Comparison of ENCODE assay signal across 9 cellular contexts in the genomic region with DNA sequence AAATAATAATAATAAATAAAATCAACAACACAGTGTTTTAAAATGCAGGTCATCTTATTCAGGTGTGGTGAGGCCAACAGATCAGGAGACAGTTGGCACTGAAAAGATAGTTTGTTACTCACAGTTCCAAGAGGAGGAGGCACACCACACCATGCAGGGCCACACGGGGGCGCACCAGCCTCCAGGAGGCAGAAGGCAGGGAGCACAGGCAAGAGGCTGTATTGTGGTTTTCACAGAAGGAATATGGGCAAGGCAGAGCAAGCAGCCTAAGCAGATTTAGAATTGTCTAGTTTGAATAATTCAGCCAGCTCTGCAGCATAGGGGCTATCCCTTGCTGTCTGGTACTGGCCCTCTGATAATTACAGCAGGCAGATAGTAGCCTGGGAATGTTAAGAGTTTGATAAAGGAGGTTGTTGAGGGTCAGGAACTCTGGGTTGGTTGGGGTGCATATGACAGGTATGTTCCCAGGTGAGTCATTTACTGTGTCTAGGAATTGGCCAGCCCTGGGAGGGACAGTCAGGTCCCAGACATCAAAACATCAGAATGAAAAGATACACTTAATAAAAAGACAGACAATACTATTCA. TPM values are rescaled to one million over a fixed set of nuclear protein-coding genes. Genes with fewer than 3 reads are reported as not detected.
DNase-seq lines count a peak whose midpoint lies in the region; ATAC-seq, FAIRE-seq and TF ChIP-seq lines count a peak whose summit lies in the region.
"Had no signal": no experiment of that assay in that cellular context is flagged by ENCODE, and none has a peak within 500 bp of the region (broad histone marks: within the 10 kb centered on the region; RNA-seq: fewer than 3 reads in every experiment).

No MANE protein-coding gene starts in this region.

- H3K36me3 Mint-ChIP-seq in MCF 10A (ENCODE audit: insufficient read depth, unreplicated experiment) (no peaks in the 10 kb centered on the region), T-helper 17 cell (ENCODE audit: low read depth) (peaks cover 3% of the 10 kb centered on the region)
- no peaks in the 10 kb centered on the region for H3K36me3 Mint-ChIP-seq in activated T-cell treated with anti-CD3 and anti-CD28 coated beads, Interleukin-2, amount 50 U/mL, for 72 hours (ENCODE audit: insufficient read depth in 2 of 2)

- ATAC-seq in activated T-cell treated with anti-CD3 and anti-CD28 coated beads, Interleukin-2, amount 50 U/mL, for 72 hours (replicated peaks in 1 of 2), result peak in 1 of 2 donors; percentile 52
- no peak for ATAC-seq in T-helper 17 cell

- H3K9me3 Mint-ChIP-seq in MCF 10A (ENCODE audit: unreplicated experiment), result no peaks in the 10 kb centered on the region
- no peaks in the 10 kb centered on the region for H3K9me3 Mint-ChIP-seq in activated T-cell treated with anti-CD3 and anti-CD28 coated beads, Interleukin-2, amount 50 U/mL, for 72 hours

- H3K4me3 Mint-ChIP-seq in MCF 10A (ENCODE audit: unreplicated experiment) (no peak overlapping the region), T-helper 17 cell (no peak overlapping the region)
- H3K4me3 Mint-ChIP-seq in activated T-cell treated with anti-CD3 and anti-CD28 coated beads, Interleukin-2, amount 50 U/mL, for 72 hours, result no peak overlapping the region

- no peaks in the 10 kb centered on the region for H3K36me3 ChIP-seq in breast epithelium

- intact Hi-C loops in MCF 10A (cut with micrococcal nuclease), result loop anchor here (1.0 to 5.0 kb wide), 4 partner anchors 30 to 307 kb away; no protein-coding TSS in a partner anchor
- intact Hi-C loops in breast epithelium (cut with DNase I; ENCODE audit: low total_unique reads), result no loop called here

- H3K27ac Mint-ChIP-seq in MCF 10A (ENCODE audit: low read depth, unreplicated experiment), result no peak overlapping the region
- H3K27ac Mint-ChIP-seq in activated T-cell treated with anti-CD3 and anti-CD28 coated beads, Interleukin-2, amount 50 U/mL, for 72 hours, result no peak overlapping the region
- no peak overlapping the region for H3K27ac Mint-ChIP-seq in T-helper 17 cell

- POLR2A ChIA-PET in MCF 10A (lab: Yijun Ruan, JAX), result interaction anchor here (0.6 kb wide), 1 partner anchor 11 kb away, joined by 3 read pairs; no protein-coding TSS in a partner anchor

- H3K4me1 Mint-ChIP-seq in MCF 10A (ENCODE audit: insufficient read depth, unreplicated experiment) (no peaks in the 10 kb centered on the region), T-helper 17 cell (no peaks in the 10 kb centered on the region)
- no peaks in the 10 kb centered on the region for H3K4me1 Mint-ChIP-seq in activated T-cell treated with anti-CD3 and anti-CD28 coated beads, Interleukin-2, amount 50 U/mL, for 72 hours (ENCODE audit: low read depth)

- H3K4me3 ChIP-seq in breast epithelium, result no peak overlapping the region
- H3K4me3 ChIP-seq in coronary artery, result no peak overlapping the region

- H3K27ac ChIP-seq in breast epithelium (no peak overlapping the region), coronary artery (no peak overlapping the region)

- TF ChIP-seq POLR2A in breast epithelium (IDR thresholded peaks at IDR 0.05), result no peak

- H3K27me3 ChIP-seq in breast epithelium, result no peaks in the 10 kb centered on the region

- CTCF ChIA-PET in MCF 10A (lab: Yijun Ruan, JAX), result interaction anchor here (0.6 to 0.8 kb wide), 6 partner anchors 238 to 526 kb away, joined by 3 to 4 read pairs (median 3); no protein-coding TSS in a partner anchor

- no TSS peak for BruUV-seq in MCF 10A (replicated peaks; lab: Mats Ljungman, UMichigan)

- H3K27me3 Mint-ChIP-seq in MCF 10A (ENCODE audit: insufficient read depth, unreplicated experiment) (peaks cover 18% of the 10 kb centered on the region), T-helper 17 cell (peaks cover 30% of the 10 kb centered on the region)
- peaks cover 18% of the 10 kb centered on the region for H3K27me3 Mint-ChIP-seq in activated T-cell treated with anti-CD3 and anti-CD28 coated beads, Interleukin-2, amount 50 U/mL, for 72 hours (ENCODE audit: low read depth)

- no peaks in the 10 kb centered on the region for H3K4me1 ChIP-seq in breast epithelium

- FAIRE-seq in frontal cortex (lab: Jason Lieb, UNC), result no peak

- DNase-seq in MCF 10A (ENCODE audit: unreplicated experiment) (peak; percentile 69), breast epithelium (ENCODE audit: low spot score in 2 of 2) (no peak), NCI-H1694 treated with DMSO at 0.1 percent for 48 hours (lab: John Stamatoyannopoulos, UW) (peak; percentile 20), iris pigment epithelial cell (ENCODE audit: low read depth) (peak; percentile 71), T-helper 17 cell (no peak), frontal cortex (ENCODE audit: low spot score in 2 of 2) (no peak), coronary artery (ENCODE audit: low spot score) (no peak)
- DNase-seq in activated T-cell treated with anti-CD3 and anti-CD28 coated beads, Interleukin-2, amount 50 U/mL, for 72 hours, result peak; percentile 53 to 64

- H3K9me3 ChIP-seq in breast epithelium (no peaks in the 10 kb centered on the region), T-helper 17 cell (ENCODE audit: control insufficient read depth, low read length, poor library complexity, severe bottlenecking) (no peaks in the 10 kb centered on the region)

- TF ChIP-seq CTCF in MCF 10A (IDR thresholded peaks at IDR 0.05; ENCODE audit: unreplicated experiment) (peak; percentile 55), breast epithelium (IDR thresholded peaks at IDR 0.05) (no peak), coronary artery (IDR thresholded peaks at IDR 0.05) (no peak)

RNA-seq across cellular contexts. Expression of gene KIAA2012, which starts 31.3 kb away (rescaled TPM):
- total RNA-seq in MCF 10A (2022) (not detected in 2 replicates), breast epithelium (not detected), T-helper 17 cell (not detected), frontal cortex (0.82 TPM)
- total RNA-seq in activated T-cell treated with anti-CD3 and anti-CD28 coated beads, Interleukin-2, amount 50 U/mL, for 72 hours, result not detected
- total RNA-seq: dermis microvascular lymphatic vessel endothelial cell had no signal

Comparison
In these comparisons a context has a peak if more than half of its experiments do, and no peak if none do; other contexts are left out.
1. DNase-seq: peak in MCF 10A (single experiment), NCI-H1694 treated with DMSO at 0.1 percent for 48 hours (single experiment), activated T-cell treated with anti-CD3 and anti-CD28 coated beads, Interleukin-2, amount 50 U/mL, for 72 hours (2 of 2) and iris pigment epithelial cell (single experiment); none in breast epithelium (0 of 2), T-helper 17 cell (0 of 3), frontal cortex (0 of 2) and coronary artery (single experiment).